31 cellular contexts compared by ENCODE assay signal in the genomic region with DNA sequence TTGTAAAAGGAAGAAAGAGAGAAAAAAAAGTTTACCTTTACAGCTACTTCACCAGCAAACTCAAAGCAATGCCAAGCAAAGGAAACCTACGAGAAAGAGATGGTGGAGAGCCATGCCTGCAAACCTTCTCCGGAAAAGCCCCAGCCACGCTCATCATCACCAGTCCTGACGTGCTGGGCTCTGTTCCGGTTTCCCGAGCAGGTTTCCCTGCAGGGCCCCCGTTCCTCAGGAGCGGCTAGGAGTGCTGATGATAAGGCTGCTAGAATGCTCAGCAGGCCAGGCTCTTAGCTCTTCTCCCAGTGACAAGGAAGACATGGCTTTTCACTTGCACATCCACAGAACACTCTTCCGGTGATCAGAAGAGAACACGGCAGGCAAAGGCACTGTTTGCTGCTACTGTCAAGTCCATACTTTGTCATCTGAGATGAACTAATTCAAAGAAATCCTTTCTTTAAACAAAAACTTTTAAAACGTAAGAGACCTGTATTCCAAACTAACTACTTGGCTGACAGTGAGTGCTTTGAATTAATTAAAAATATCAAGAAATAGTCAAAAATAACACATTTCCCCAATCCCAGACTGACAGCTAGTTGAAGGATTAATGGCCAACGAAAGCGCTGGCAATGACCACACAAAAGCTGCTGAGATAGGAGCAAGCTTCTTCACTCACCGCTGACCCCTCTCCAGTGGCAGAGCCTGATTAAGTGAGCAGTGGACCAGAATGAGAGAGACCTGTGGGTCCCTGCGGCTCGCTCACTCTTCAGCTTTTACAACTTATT. TPM values are rescaled to one million over a fixed set of nuclear protein-coding genes. Genes with fewer than 3 reads are reported as not detected.
DNase-seq lines count a peak whose midpoint lies in the region; ATAC-seq, FAIRE-seq and TF ChIP-seq lines count a peak whose summit lies in the region.
"Had no signal": no experiment of that assay in that cellular context is flagged by ENCODE, and none has a peak within 500 bp of the region (broad histone marks: within the 10 kb centered on the region; RNA-seq: fewer than 3 reads in every experiment).

No MANE protein-coding gene starts in this region.

- no peaks in the 10 kb centered on the region for H3K36me3 ChIP-seq in H1 (ENCODE audit: control insufficient read depth in 2 of 4, insufficient read depth in 4 of 4, low read length in 3 of 4)
- no peaks in the 10 kb centered on the region for H3K36me3 ChIP-seq in body of pancreas (replicated peaks in 1 of 2; ENCODE audit: insufficient read depth in 1 of 2, low read depth in 2 of 2)
- H3K36me3 ChIP-seq: breast epithelium, neural progenitor cell had no signal

- H2BK120ac ChIP-seq in H1 (replicated peaks; ENCODE audit: low read depth, low read length): no peak overlapping the region

- H3K4me3 ChIP-seq in H1 (ENCODE audit: extremely low read depth in 1 of 4, insufficient read depth in 2 of 4, low read depth in 3 of 4, low read length in 4 of 4) (no peak overlapping the region), body of pancreas (no peak overlapping the region)
- H3K4me3 ChIP-seq: breast epithelium, neural progenitor cell, suprapubic skin had no signal

- H4K8ac ChIP-seq in H1 (ENCODE audit: extremely low read depth, insufficient read depth, low read length): peak overlapping the region; percentile 47; the same call in 1 of the 2 replicates

- TF ChIP-seq CTCF in RWPE1 (conservative IDR thresholded peaks at IDR 0.05; ENCODE audit: low read depth): no peak
- no peak for TF ChIP-seq CTCF in H1 (IDR thresholded peaks at IDR 0.05; ENCODE audit: control extremely low read depth in 1 of 3, insufficient read depth in 1 of 3, low read depth in 1 of 3, low read length in 3 of 3)
- TF ChIP-seq CTCF in body of pancreas (IDR thresholded peaks at IDR 0.05): no peak
- TF ChIP-seq CTCF in progenitor cell of endocrine pancreas (IDR thresholded peaks at IDR 0.05; ENCODE audit: unreplicated experiment): no peak

- no peak overlapping the region for H2AK5ac ChIP-seq in H1 (ENCODE audit: low read depth, low read length)

- peaks cover 0 to 9% (median 5%) of the 10 kb centered on the region in 4 experiments; a peak in 5 of 7 replicates for H3K27me3 ChIP-seq in H1 (replicated peaks in 1 of 4; ENCODE audit: control insufficient read depth in 3 of 4, extremely low read depth in 1 of 4, insufficient read depth in 3 of 4, low read length in 3 of 4)
- H3K27me3 ChIP-seq in body of pancreas: no peaks in the 10 kb centered on the region
- H3K27me3 ChIP-seq: breast epithelium, suprapubic skin had no signal

- no peak overlapping the region for H2AFZ ChIP-seq in H1 (ENCODE audit: low read length)
- H2AFZ ChIP-seq: neural progenitor cell had no signal

- WGBS in H1 (ENCODE audit: extremely low coverage in 1 of 2, insufficient coverage in 1 of 2, insufficient read length in 1 of 2, insufficient replicate concordance in 2 of 2, low coverage in 1 of 2, low lambda C conversion rate in 2 of 2, missing lambda C conversion rate in 1 of 2), 2 experiments: 85% methylated on average over 16 of the region's 16 CpGs; no CpG with 5 or more reads in 1 of the 2 experiments
- 75 to 80% methylated on average over 16 of the region's 16 CpGs for WGBS in body of pancreas, 2 donors

- no peak overlapping the region for H2BK20ac ChIP-seq in H1 (ENCODE audit: low read length)

- no peak overlapping the region for H3K4ac ChIP-seq in H1 (replicated peaks; ENCODE audit: insufficient read length, low read depth, low read length)

- no peak overlapping the region for H3K18ac ChIP-seq in H1 (ENCODE audit: extremely low read depth, low read length)

- no peaks in the 10 kb centered on the region for H3K23me2 ChIP-seq in H1 (ENCODE audit: low read depth, low read length)

- no peak overlapping the region for H2BK15ac ChIP-seq in H1 (ENCODE audit: low read length)

- no peak overlapping the region for H3K23ac ChIP-seq in H1 (ENCODE audit: insufficient read length)

- TF ChIP-seq EP300 in H1 (IDR thresholded peaks at IDR 0.05; ENCODE audit: borderline replicate concordance in 1 of 2, low read depth in 2 of 2, low read length in 2 of 2): no peak

- peaks cover 19% of the 10 kb centered on the region for H3K79me1 ChIP-seq in H1 (ENCODE audit: low read depth, low read length)

- H3K9me3 ChIP-seq in H1 (ENCODE audit: insufficient read depth in 2 of 2, low read depth in 1 of 2, low read length in 1 of 2) (no peaks in the 10 kb centered on the region), body of pancreas (no peaks in the 10 kb centered on the region)
- H3K9me3 ChIP-seq: breast epithelium, SK-N-SH, suprapubic skin had no signal

- H4K91ac ChIP-seq in H1 (replicated peaks; ENCODE audit: insufficient read length, low read length): no peak overlapping the region

- no peak overlapping the region for H3K4me2 ChIP-seq in H1 (ENCODE audit: insufficient read depth in 1 of 2, low read depth in 2 of 2, low read length in 2 of 2)
- H3K4me2 ChIP-seq: KMS-11, neural progenitor cell, SK-N-SH had no signal

- H3K4me3 Mint-ChIP-seq in stimulated activated effector memory CD8-positive, alpha-beta T cell treated with anti-CD3 and anti-CD28 coated beads, Interleukin-12 subunit alpha, Interleukin-12 subunit beta, amount 100 ng/mL, for 72 hours: no peak overlapping the region
- H3K4me3 Mint-ChIP-seq in progenitor cell of endocrine pancreas (ENCODE audit: low read depth): no peak overlapping the region
- H3K4me3 Mint-ChIP-seq: activated CD4-positive, alpha-beta T cell treated with anti-CD3 and anti-CD28 coated beads for 36 hours; dendritic cell treated with granulocyte-macrophage colony-stimulating factor and Interleukin-4, amounts not matched to agents 40 ng/mL and 50 ng/mL, for 4 days; neural progenitor cell; stimulated activated naive B cell treated with anti-CD40 and anti-IgM and Interleukin-4, amounts not matched to agents 10 μg/mL and 1 μg/mL and 100 μg/mL, for 72 hours; T-helper 1 cell treated with Interleukin-12 subunit alpha and Interleukin-12 subunit beta and Interleukin-4 antibody, amounts not matched to agents 30 μg/mL and 1 μg/mL, for 36 hours had no signal

- peak overlapping the region; percentile 99; the same call in 1 of the 2 replicates for H3K27ac ChIP-seq in RWPE1
- no peak overlapping the region for H3K27ac ChIP-seq in H1 (ENCODE audit: low read depth, low read length)
- H3K27ac ChIP-seq in body of pancreas: no peak overlapping the region
- H3K27ac ChIP-seq: KMS-11, neural progenitor cell, suprapubic skin had no signal

- peak overlapping the region; percentile 50 for H3K27ac Mint-ChIP-seq in stimulated activated effector memory CD8-positive, alpha-beta T cell treated with anti-CD3 and anti-CD28 coated beads, Interleukin-12 subunit alpha, Interleukin-12 subunit beta, amount 100 ng/mL, for 72 hours
- no peak overlapping the region for H3K27ac Mint-ChIP-seq in progenitor cell of endocrine pancreas
- H3K27ac Mint-ChIP-seq: activated CD4-positive, alpha-beta T cell treated with anti-CD3 and anti-CD28 coated beads for 36 hours; dendritic cell treated with granulocyte-macrophage colony-stimulating factor and Interleukin-4, amounts not matched to agents 40 ng/mL and 50 ng/mL, for 4 days; stimulated activated naive B cell treated with anti-CD40 and anti-IgM and Interleukin-4, amounts not matched to agents 10 μg/mL and 1 μg/mL and 100 μg/mL, for 72 hours; T-helper 1 cell treated with Interleukin-12 subunit alpha and Interleukin-12 subunit beta and Interleukin-4 antibody, amounts not matched to agents 30 μg/mL and 1 μg/mL, for 36 hours had no signal

- H3K56ac ChIP-seq in H1 (replicated peaks; ENCODE audit: insufficient read length, low read depth, low read length): no peak overlapping the region

- H3K14ac ChIP-seq in H1 (ENCODE audit: insufficient read length): no peak overlapping the region

- no peaks in the 10 kb centered on the region for H3K9me3 Mint-ChIP-seq in stimulated activated effector memory CD8-positive, alpha-beta T cell treated with anti-CD3 and anti-CD28 coated beads, Interleukin-12 subunit alpha, Interleukin-12 subunit beta, amount 100 ng/mL, for 72 hours
- H3K9me3 Mint-ChIP-seq in progenitor cell of endocrine pancreas (ENCODE audit: low read depth): no peaks in the 10 kb centered on the region
- H3K9me3 Mint-ChIP-seq: neural progenitor cell; stimulated activated naive B cell treated with anti-CD40 and anti-IgM and Interleukin-4, amounts not matched to agents 10 μg/mL and 1 μg/mL and 100 μg/mL, for 72 hours; T-helper 1 cell treated with Interleukin-12 subunit alpha and Interleukin-12 subunit beta and Interleukin-4 antibody, amounts not matched to agents 30 μg/mL and 1 μg/mL, for 36 hours had no signal

- POLR2A ChIA-PET in RWPE1 (lab: Yijun Ruan, JAX; ENCODE audit: low non-redundant PET): no interaction called here
- POLR2A ChIA-PET in H1 (lab: Charles Lee; ENCODE audit: partially characterized antibody): interaction anchor here (1.2 kb wide), 1 partner anchor 12 kb away, joined by 3 read pairs; no protein-coding TSS in a partner anchor

- CTCF ChIA-PET in RWPE1 (lab: Yijun Ruan, JAX): interaction anchor here (1.3 to 2.2 kb wide), 2 partner anchors 10 to 20 kb away, joined by 3 to 7 read pairs; no protein-coding TSS in a partner anchor
- CTCF ChIA-PET in H1 (lab: Charles Lee; ENCODE audit: partially characterized antibody): interaction anchor here (0.8 to 2.6 kb wide), 6 partner anchors 10 to 59 kb away, joined by 3 to 12 read pairs (median 4); no protein-coding TSS in a partner anchor

- TF ChIP-seq RAD21 in H1 (IDR thresholded peaks at IDR 0.05 in 1 of 2, conservative IDR thresholded peaks at IDR 0.05 in 1 of 2; ENCODE audit: low read depth in 2 of 2, low read length in 2 of 2): no peak

- H2BK12ac ChIP-seq in H1 (ENCODE audit: low read depth, low read length): no peak overlapping the region

- H3K9ac ChIP-seq in H1 (replicated peaks in 1 of 4; ENCODE audit: extremely low read depth in 1 of 4, low read depth in 3 of 4, low read length in 3 of 4): no peak overlapping the region
- H3K9ac ChIP-seq: KMS-11, neural progenitor cell, SK-N-SH had no signal

- no peaks in the 10 kb centered on the region; a peak in 1 of 7 replicates for H3K4me1 ChIP-seq in H1 (replicated peaks in 1 of 4; ENCODE audit: control insufficient read depth in 3 of 4, insufficient read depth in 4 of 4, low read length in 3 of 4)
- peaks cover 16% of the 10 kb centered on the region for H3K4me1 ChIP-seq in body of pancreas
- H3K4me1 ChIP-seq: neural progenitor cell had no signal

- H3K4me1 Mint-ChIP-seq in stimulated activated effector memory CD8-positive, alpha-beta T cell treated with anti-CD3 and anti-CD28 coated beads, Interleukin-12 subunit alpha, Interleukin-12 subunit beta, amount 100 ng/mL, for 72 hours: peaks cover 37% of the 10 kb centered on the region
- no peaks in the 10 kb centered on the region for H3K4me1 Mint-ChIP-seq in progenitor cell of endocrine pancreas (ENCODE audit: low read depth)

- DNase-seq in RWPE1 (ENCODE audit: low spot score) (no peak), H1 (ENCODE audit: low read depth in 1 of 2, low spot score in 2 of 2) (no peak), left ventricle myocardium superior (peak; percentile 54), body of pancreas (no peak), progenitor cell of endocrine pancreas (ENCODE audit: low spot score, unreplicated experiment) (no peak)
- DNase-seq in stimulated activated effector memory CD8-positive, alpha-beta T cell treated with anti-CD3 and anti-CD28 coated beads, Interleukin-12 subunit alpha, Interleukin-12 subunit beta, amount 100 ng/mL, for 72 hours (ENCODE audit: low spot score in 2 of 2): no peak
- DNase-seq: activated CD4-positive, alpha-beta T cell treated with anti-CD3 and anti-CD28 coated beads for 36 hours; activated CD8-positive, alpha-beta memory T cell treated with anti-CD3 and anti-CD28 coated beads for 24 hours; activated gamma-delta T cell; activated T-cell treated with anti-CD3 and anti-CD28 coated beads, Interleukin-2, amount 50 U/mL, for 1 hour; amygdala; C1 segment of cervical spinal cord; kidney; NCI-H1436; NCI-H774; SK-N-SH; stimulated activated CD4-positive, alpha-beta T cell treated with anti-CD3 and anti-CD28 coated beads, Interleukin-4, amount 100 ng/mL, for 4 hours; stimulated activated naive B cell treated with anti-CD40 and anti-IgM and Interleukin-4, amounts not matched to agents 10 μg/mL and 1 μg/mL and 100 μg/mL, for 72 hours had no signal

- peaks cover 17% of the 10 kb centered on the region for H3K36me3 Mint-ChIP-seq in stimulated activated effector memory CD8-positive, alpha-beta T cell treated with anti-CD3 and anti-CD28 coated beads, Interleukin-12 subunit alpha, Interleukin-12 subunit beta, amount 100 ng/mL, for 72 hours
- no peaks in the 10 kb centered on the region for H3K36me3 Mint-ChIP-seq in progenitor cell of endocrine pancreas (ENCODE audit: insufficient read depth)
- H3K36me3 Mint-ChIP-seq: neural progenitor cell had no signal

- no peak overlapping the region for H2BK5ac ChIP-seq in H1 (ENCODE audit: low read depth, low read length)

- no peak for FAIRE-seq in H1 (lab: Jason Lieb, UNC)
- FAIRE-seq: D721Med, endometrium, GM18507, kidney had no signal

- peaks cover 0 to 5% of the 10 kb centered on the region in 2 experiments for H4K20me1 ChIP-seq in H1 (replicated peaks in 1 of 2; ENCODE audit: control insufficient read depth in 1 of 2, insufficient read depth in 2 of 2, low read length in 2 of 2)

- intact Hi-C loops in left ventricle myocardium superior (cut with micrococcal nuclease): no loop called here
- intact Hi-C loops in body of pancreas (cut with DNase I): no loop called here

- TF ChIP-seq POLR2A in H1 (IDR thresholded peaks at IDR 0.05; ENCODE audit: control extremely low read depth in 1 of 2, low read depth in 2 of 2, low read length in 2 of 2) (no peak), body of pancreas (IDR thresholded peaks at IDR 0.05) (no peak)

- no peak overlapping the region for H4K5ac ChIP-seq in H1 (ENCODE audit: insufficient read length, low read depth, low read length)

- H3K27me3 Mint-ChIP-seq in progenitor cell of endocrine pancreas: peaks cover 24% of the 10 kb centered on the region
- H3K27me3 Mint-ChIP-seq: activated CD4-positive, alpha-beta T cell treated with anti-CD3 and anti-CD28 coated beads for 36 hours had no signal

- ATAC-seq in left ventricle myocardium superior (peak; percentile 15), body of pancreas (no peak)
- ATAC-seq in stimulated activated effector memory CD8-positive, alpha-beta T cell treated with anti-CD3 and anti-CD28 coated beads, Interleukin-12 subunit alpha, Interleukin-12 subunit beta, amount 100 ng/mL, for 72 hours: no peak
- no peak for ATAC-seq in activated CD4-positive, CD25-positive, alpha-beta regulatory T cell treated with anti-CD3 and anti-CD28 coated beads, Interleukin-2, amount 50 U/mL, for 24 hours
- ATAC-seq: activated CD4-positive, alpha-beta T cell treated with anti-CD3 and anti-CD28 coated beads for 36 hours; sciatic nerve; stimulated activated naive B cell treated with anti-CD40 and anti-IgM and Interleukin-4, amounts not matched to agents 10 μg/mL and 1 μg/mL and 100 μg/mL, for 72 hours had no signal

- peaks cover 0 to 40% of the 10 kb centered on the region in 2 experiments; a peak in 1 of 4 replicates for H3K79me2 ChIP-seq in H1 (ENCODE audit: control insufficient read depth in 1 of 2, insufficient read depth in 2 of 2, low read length in 2 of 2)

RNA-seq across cellular contexts. Expression of a gene that starts 35.8 kb away (rescaled TPM):
- 2.1 and 2.8 TPM in 2 replicates for total RNA-seq in H1 (2021; fragmentation: NEBNext Ultra II Directional; extraction: Animal tissue kit (Norgen Biotek cat#: 25700))
- polyA plus RNA-seq in H1 (2011; rRNA removed): 3.6 and 4.1 TPM in 2 replicates
- 2.4 TPM for polyA plus RNA-seq in H1 (2011; cell fraction: cytosol; rRNA removed)
- 4.9 TPM for polyA plus RNA-seq in H1 (2011; cell fraction: nucleus; rRNA removed)
- 2.1 to 5.2 TPM (median 4.3 TPM) in 4 replicates for polyA plus RNA-seq in H1 (2012, experiment 1 of 2)
- 1.3 TPM for polyA plus RNA-seq in H1 (2012, experiment 2 of 2)
- 1.7 TPM for polyA plus RNA-seq in H1 (2013, experiment 1 of 2)
- 2.1 TPM for polyA plus RNA-seq in H1 (2013, experiment 2 of 2)
- polyA minus RNA-seq in H1 (2011; rRNA and poly(A)+ RNA removed): 0.90 and 5.2 TPM in 2 replicates
- polyA minus RNA-seq in H1 (2011; cell fraction: cytosol; rRNA and poly(A)+ RNA removed): 2.0 TPM
- polyA minus RNA-seq in H1 (2011; cell fraction: nucleus; rRNA and poly(A)+ RNA removed): 1.7 TPM
- total RNA-seq in left ventricle myocardium superior: 7.7 TPM
- total RNA-seq in body of pancreas: 10 to 100 TPM in 1 of 2 donors, 1 to 10 TPM in 1; 7.0 to 19.1 TPM
- 15.2 and 15.9 TPM in 2 replicates for total RNA-seq in progenitor cell of endocrine pancreas

RNA-seq across cellular contexts. Expression of a gene that starts 48.8 kb away (rescaled TPM):
- not detected in 2 replicates for total RNA-seq in H1 (2021; fragmentation: NEBNext Ultra II Directional; extraction: Animal tissue kit (Norgen Biotek cat#: 25700))
- not detected in 2 replicates for polyA plus RNA-seq in H1 (2011; rRNA removed)
- not detected for polyA plus RNA-seq in H1 (2011; cell fraction: cytosol; rRNA removed)
- not detected for polyA plus RNA-seq in H1 (2011; cell fraction: nucleus; rRNA removed)
- polyA plus RNA-seq in H1 (2012, experiment 1 of 2): 0.27 TPM in 1 of 4 replicates, not detected in the others
- polyA plus RNA-seq in H1 (2012, experiment 2 of 2): not detected
- polyA plus RNA-seq in H1 (2013, experiment 1 of 2): not detected
- not detected for polyA plus RNA-seq in H1 (2013, experiment 2 of 2)
- polyA minus RNA-seq in H1 (2011; rRNA and poly(A)+ RNA removed): not detected in 2 replicates
- not detected for polyA minus RNA-seq in H1 (2011; cell fraction: cytosol; rRNA and poly(A)+ RNA removed)
- not detected for polyA minus RNA-seq in H1 (2011; cell fraction: nucleus; rRNA and poly(A)+ RNA removed)
- total RNA-seq in left ventricle myocardium superior (not detected), body of pancreas (not detected), progenitor cell of endocrine pancreas (not detected in 2 replicates)
- total RNA-seq: activated CD4-positive, alpha-beta T cell treated with anti-CD3 and anti-CD28 coated beads for 36 hours; breast epithelium; glomerular endothelial cell; kidney; sciatic nerve; ureter had no signal
- polyA plus RNA-seq: SK-N-SH had no signal

RNA-seq across cellular contexts. Expression of a gene that starts 49.7 kb away (rescaled TPM):
- total RNA-seq in H1 (2021; fragmentation: NEBNext Ultra II Directional; extraction: Animal tissue kit (Norgen Biotek cat#: 25700)): 18.3 and 18.6 TPM in 2 replicates
- polyA plus RNA-seq in H1 (2011; rRNA removed): 28.2 and 28.5 TPM in 2 replicates
- 37.2 TPM for polyA plus RNA-seq in H1 (2011; cell fraction: cytosol; rRNA removed)
- 34.8 TPM for polyA plus RNA-seq in H1 (2011; cell fraction: nucleus; rRNA removed)
- polyA plus RNA-seq in H1 (2012, experiment 1 of 2): 15.1 to 24.8 TPM (median 22.8 TPM) in 4 replicates
- 22.6 TPM for polyA plus RNA-seq in H1 (2012, experiment 2 of 2)
- 9.6 TPM for polyA plus RNA-seq in H1 (2013, experiment 1 of 2)
- polyA plus RNA-seq in H1 (2013, experiment 2 of 2): 9.7 TPM
- polyA minus RNA-seq in H1 (2011; rRNA and poly(A)+ RNA removed): 33.6 and 38.3 TPM in 2 replicates
- polyA minus RNA-seq in H1 (2011; cell fraction: cytosol; rRNA and poly(A)+ RNA removed): 17.2 TPM
- polyA minus RNA-seq in H1 (2011; cell fraction: nucleus; rRNA and poly(A)+ RNA removed): 14.7 TPM
- total RNA-seq in left ventricle myocardium superior (52.8 TPM), body of pancreas (10 to 100 TPM; 11.4 to 31.3 TPM), progenitor cell of endocrine pancreas (30.4 and 33.3 TPM in 2 replicates)
